ENCODE assay signal across 8 cellular contexts in the genomic region with DNA sequence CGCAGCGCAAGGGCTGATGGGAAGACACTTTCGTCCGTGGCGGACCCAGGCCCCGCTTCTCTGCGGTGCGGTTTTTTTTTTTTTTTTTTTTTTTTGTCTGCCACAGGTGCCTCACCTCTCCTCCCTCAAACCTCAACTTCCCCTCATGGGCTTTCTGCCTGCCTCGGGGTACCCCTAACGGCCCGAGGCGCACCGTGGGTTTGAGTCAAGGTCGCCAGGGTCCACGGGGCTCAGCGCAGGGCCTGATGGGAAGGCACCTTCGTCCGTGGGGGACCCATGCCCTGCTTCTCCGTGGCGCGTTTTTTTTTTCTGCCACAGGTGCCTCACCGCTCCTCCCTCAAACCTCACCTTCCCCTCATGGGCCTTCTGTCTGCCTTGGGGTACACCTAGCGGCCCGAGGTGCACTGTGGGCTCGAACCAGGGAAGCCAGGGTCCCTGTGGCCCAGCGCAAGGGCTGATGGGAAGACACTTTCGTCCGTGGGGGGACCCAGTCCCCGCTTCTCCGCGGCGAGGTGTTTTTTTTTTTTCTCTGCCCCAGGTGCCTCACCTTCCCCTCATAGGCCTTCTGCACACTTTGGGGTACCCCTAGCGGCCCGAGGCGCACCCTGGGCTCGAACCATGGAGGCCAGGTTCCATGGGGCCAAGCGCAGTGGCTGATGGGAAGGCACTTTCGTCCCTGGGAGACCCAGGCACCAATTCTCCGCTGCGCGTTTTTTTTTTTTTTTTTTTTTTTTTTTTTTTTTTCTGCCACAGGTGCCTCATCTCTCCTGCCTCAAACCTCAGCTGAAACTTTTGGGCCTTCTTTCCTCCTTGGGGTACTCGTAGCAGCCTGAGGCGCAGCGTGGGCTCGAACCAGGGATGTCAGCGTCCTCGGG.
DNase-seq lines count a peak whose midpoint lies in the region; ATAC-seq, FAIRE-seq and TF ChIP-seq lines count a peak whose summit lies in the region.
"Not testable (repeated sequence)": the region's sequence is repeated elsewhere in the genome, so short reads cannot be mapped to it uniquely, and the experiment has no call there.

No MANE protein-coding gene starts in this region.

- H2AFZ ChIP-seq in ACC112 (ENCODE audit: low read length, unreplicated experiment); K562 (ENCODE audit: low read depth, low read length): not testable (repeated sequence)

- not testable (repeated sequence) for BruUV-seq in K562 (replicated peaks; lab: Mats Ljungman, UMichigan)

- not testable (repeated sequence) for H3K27me3 Mint-ChIP-seq in activated CD8-positive, alpha-beta memory T cell treated with anti-CD3 and anti-CD28 coated beads, Interleukin-2, amount 10 ng/mL, durations not matched to agents 7 days and 5 days; naive thymus-derived CD8-positive, alpha-beta T cell; stimulated activated naive CD8-positive, alpha-beta T cell treated with anti-CD3 and anti-CD28 coated beads, Interleukin-15, amount 100 ng/mL, for 72 hours

- peak overlapping the region; percentile 73 for H3K4me3 Mint-ChIP-seq in activated CD8-positive, alpha-beta memory T cell treated with anti-CD3 and anti-CD28 coated beads, Interleukin-2, amount 10 ng/mL, durations not matched to agents 7 days and 5 days
- H3K4me3 Mint-ChIP-seq in naive thymus-derived CD8-positive, alpha-beta T cell, result peak overlapping the region; percentile 30 to 79 (median 58)
- H3K4me3 Mint-ChIP-seq in stimulated activated naive CD8-positive, alpha-beta T cell treated with anti-CD3 and anti-CD28 coated beads, Interleukin-15, amount 100 ng/mL, for 72 hours, result peak overlapping the region; percentile 76 to 82

- not testable (repeated sequence) for H3K27me3 ChIP-seq in ACC112 (ENCODE audit: insufficient read depth, low read length); HL-60 (ENCODE audit: insufficient read depth, poor library complexity, severe bottlenecking); K562 (ENCODE audit: control insufficient read depth in 2 of 2, insufficient read depth in 2 of 2, low read length in 2 of 2); heart left ventricle

- not testable (repeated sequence) for H3K9ac ChIP-seq in K562 (ENCODE audit: insufficient read depth in 1 of 2, low read depth in 2 of 2, low read length in 2 of 2)

- H3K27ac Mint-ChIP-seq in activated CD8-positive, alpha-beta memory T cell treated with anti-CD3 and anti-CD28 coated beads, Interleukin-2, amount 10 ng/mL, durations not matched to agents 7 days and 5 days, result peak overlapping the region; percentile 65
- peak overlapping the region in 1 of 10 donors; percentile 91 for H3K27ac Mint-ChIP-seq in naive thymus-derived CD8-positive, alpha-beta T cell
- H3K27ac Mint-ChIP-seq in stimulated activated naive CD8-positive, alpha-beta T cell treated with anti-CD3 and anti-CD28 coated beads, Interleukin-15, amount 100 ng/mL, for 72 hours, result peak overlapping the region; percentile 95 to 96

- H3K9me1 ChIP-seq in K562 (ENCODE audit: control insufficient read depth, insufficient read depth, low read length), result not testable (repeated sequence)

- not testable (repeated sequence) for H3K79me2 ChIP-seq in ACC112 (ENCODE audit: control insufficient read depth, insufficient read depth, low read length, unreplicated experiment); K562 (ENCODE audit: control insufficient read depth, insufficient read depth, low read length)

- FAIRE-seq in K562 (lab: Jason Lieb, UNC), result not testable (repeated sequence)

- POLR2A ChIA-PET in K562 (lab: Yijun Ruan, JAX); naive thymus-derived CD8-positive, alpha-beta T cell (lab: Charles Lee): not testable (repeated sequence)

- WGBS in K562 (ENCODE audit: insufficient coverage, low coverage, missing lambda C conversion rate), result 92% methylated on average over 2 of the region's 47 CpGs
- 14 to 49% (median 25%) methylated on average over 19 to 31 of the region's 47 CpGs for WGBS in heart left ventricle, 4 donors

- not testable (repeated sequence) for H3K4me1 ChIP-seq in ACC112 (ENCODE audit: control insufficient read depth, insufficient read depth, low read length, unreplicated experiment); K562 (replicated peaks in 1 of 2; ENCODE audit: control insufficient read depth in 2 of 2, insufficient read depth in 2 of 2, low read length in 2 of 2); heart left ventricle

- H3K36me3 ChIP-seq in ACC112 (ENCODE audit: insufficient read depth, low read length); K562 (ENCODE audit: control insufficient read depth, insufficient read depth, low read length); heart left ventricle: not testable (repeated sequence)

- TF ChIP-seq EP300 in K562 (IDR thresholded peaks at IDR 0.05; ENCODE audit: low read length), result not testable (repeated sequence)

- in situ Hi-C loops in K562 (cut with MboI), result not testable (repeated sequence)

- not testable (repeated sequence) for TF ChIP-seq CTCF in HL-60 (IDR thresholded peaks at IDR 0.05; ENCODE audit: insufficient read depth, low read length); K562 (IDR thresholded peaks at IDR 0.05 in 2 of 3, conservative IDR thresholded peaks at IDR 0.05 in 1 of 3; ENCODE audit: insufficient read depth in 2 of 3, low read depth in 1 of 3, low read length in 3 of 3); heart left ventricle (IDR thresholded peaks at IDR 0.05)

- intact Hi-C loops in K562 (cut with micrococcal nuclease); heart left ventricle (cut with DNase I): not testable (repeated sequence)

- H3K36me3 Mint-ChIP-seq in activated CD8-positive, alpha-beta memory T cell treated with anti-CD3 and anti-CD28 coated beads, Interleukin-2, amount 10 ng/mL, durations not matched to agents 7 days and 5 days; naive thymus-derived CD8-positive, alpha-beta T cell: not testable (repeated sequence)

- not testable (repeated sequence) for TF ChIP-seq POLR2A in K562 (conservative IDR thresholded peaks at IDR 0.05); heart left ventricle (IDR thresholded peaks at IDR 0.05)

- not testable (repeated sequence) for DNase-seq in HL-60 (ENCODE audit: low read depth in 1 of 2, low spot score in 1 of 2); activated CD8-positive, alpha-beta memory T cell treated with anti-CD3 and anti-CD28 coated beads, Interleukin-2, amount 10 ng/mL, durations not matched to agents 7 days and 5 days; K562 (ENCODE audit: extremely low read depth in 1 of 4, low spot score in 3 of 4); heart left ventricle
- peak; percentile 3 for DNase-seq in RPMI8226
- DNase-seq in naive thymus-derived CD8-positive, alpha-beta T cell, result peak in 4 of 10 donors; percentile 14 to 61 (median 28)
- DNase-seq in stimulated activated naive CD8-positive, alpha-beta T cell treated with anti-CD3 and anti-CD28 coated beads, Interleukin-15, amount 100 ng/mL, for 72 hours, result peak in 1 of 2 donors; percentile 37

- not testable (repeated sequence) for ATAC-seq in activated CD8-positive, alpha-beta memory T cell treated with anti-CD3 and anti-CD28 coated beads, Interleukin-2, amount 10 ng/mL, durations not matched to agents 7 days and 5 days; K562; heart left ventricle; stimulated activated naive CD8-positive, alpha-beta T cell treated with anti-CD3 and anti-CD28 coated beads, Interleukin-15, amount 100 ng/mL, for 72 hours
- ATAC-seq in naive thymus-derived CD8-positive, alpha-beta T cell, result peak; percentile 33 to 43

- not testable (repeated sequence) for H3K9me3 ChIP-seq in K562 (replicated peaks; ENCODE audit: control insufficient read depth, insufficient read depth, low read depth, low read length); heart left ventricle

- H3K4me3 ChIP-seq in ACC112 (ENCODE audit: low read depth, low read length), result 0 out of 2 replicates have a peak overlapping the region, but pooled peaks have one; percentile 21
- peak overlapping the region; percentile 31 for H3K4me3 ChIP-seq in HL-60 (replicated peaks; ENCODE audit: insufficient read depth, low read length)
- not testable (repeated sequence) for H3K4me3 ChIP-seq in K562
- peak overlapping the region in 7 of 12 donors; percentile 19 to 45 (median 35) for H3K4me3 ChIP-seq in heart left ventricle

- H3K9me3 Mint-ChIP-seq in activated CD8-positive, alpha-beta memory T cell treated with anti-CD3 and anti-CD28 coated beads, Interleukin-2, amount 10 ng/mL, durations not matched to agents 7 days and 5 days (ENCODE audit: low read depth); naive thymus-derived CD8-positive, alpha-beta T cell; stimulated activated naive CD8-positive, alpha-beta T cell treated with anti-CD3 and anti-CD28 coated beads, Interleukin-15, amount 100 ng/mL, for 72 hours: not testable (repeated sequence)

- H3K27ac ChIP-seq in ACC112 (ENCODE audit: low read depth, low read length); HL-60 (replicated peaks); K562 (ENCODE audit: extremely low read depth, low read depth, low read length); heart left ventricle: not testable (repeated sequence)

- CTCF ChIA-PET in activated CD8-positive, alpha-beta memory T cell treated with anti-CD3 and anti-CD28 coated beads, Interleukin-2, amount 10 ng/mL, durations not matched to agents 7 days and 5 days (lab: Charles Lee); K562 (lab: Yijun Ruan, JAX; ENCODE audit: low intra/inter-chr PET ratio): not testable (repeated sequence)

- TF ChIP-seq RAD21 in K562 (CRISPR knock-in tag; conservative IDR thresholded peaks at IDR 0.05 in 1 of 2, IDR thresholded peaks at IDR 0.05 in 1 of 2), result not testable (repeated sequence)

- not testable (repeated sequence) for H3K4me2 ChIP-seq in K562 (ENCODE audit: insufficient read depth, low read length)

- H4K20me1 ChIP-seq in K562 (replicated peaks; ENCODE audit: control insufficient read depth, insufficient read depth, low read length), result not testable (repeated sequence)

- H3K4me1 Mint-ChIP-seq in activated CD8-positive, alpha-beta memory T cell treated with anti-CD3 and anti-CD28 coated beads, Interleukin-2, amount 10 ng/mL, durations not matched to agents 7 days and 5 days; naive thymus-derived CD8-positive, alpha-beta T cell; stimulated activated naive CD8-positive, alpha-beta T cell treated with anti-CD3 and anti-CD28 coated beads, Interleukin-15, amount 100 ng/mL, for 72 hours: not testable (repeated sequence)
